ENCODE assay signal across 8 cellular contexts in the genomic region with DNA sequence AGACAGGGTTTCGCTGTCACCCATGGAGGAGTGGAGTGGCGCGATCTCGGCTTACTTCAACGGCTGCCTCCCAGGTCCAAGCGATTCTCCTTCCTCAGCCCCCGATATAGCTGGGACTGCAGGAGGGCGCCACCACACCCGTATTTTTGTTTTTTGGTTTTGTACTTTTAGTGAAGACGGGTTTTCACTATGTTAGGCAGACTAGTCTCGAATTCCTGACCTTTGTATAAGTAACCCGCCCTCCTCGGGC.
DNase-seq lines count a peak whose midpoint lies in the region; ATAC-seq, FAIRE-seq and TF ChIP-seq lines count a peak whose summit lies in the region.

No MANE protein-coding gene starts in this region.

- CTCF ChIA-PET in IMR-90 (lab: Yijun Ruan, JAX): interaction anchor here (0.6 kb wide), 1 partner anchor 23 kb away, joined by 3 read pairs; no protein-coding TSS in a partner anchor

- H3K4me3 ChIP-seq in IMR-90 (ENCODE audit: insufficient read depth, low read depth, low read length) (peak overlapping the region; percentile 66), astrocyte (ENCODE audit: insufficient read depth, low read depth, low read length) (peak overlapping the region; percentile 85), liver (ENCODE audit: low read depth in 1 of 3, low read length in 3 of 3) (peak overlapping the region; percentile 31 to 55 (median 54)), transverse colon (peak overlapping the region in 3 of 4 donors; percentile 42 to 54 (median 44))

- H2BK120ac ChIP-seq in IMR-90 (ENCODE audit: low read depth, low read length): peak overlapping the region; percentile 83; the same call in 1 of the 2 replicates

- H4K91ac ChIP-seq in IMR-90 (ENCODE audit: insufficient read depth, low read depth, low read length): peak overlapping the region; percentile 56

- TF ChIP-seq EP300 in transverse colon (IDR thresholded peaks at IDR 0.05; ENCODE audit: low read depth): no peak

- H2AFZ ChIP-seq in IMR-90 (replicated peaks; ENCODE audit: low read length, poor library complexity) (peak overlapping the region; percentile 91), astrocyte (ENCODE audit: low read depth, low read length) (peak overlapping the region; percentile 85)

- H4K20me1 ChIP-seq in IMR-90 (ENCODE audit: insufficient read depth, low read length) (peaks cover 4% of the 10 kb centered on the region; the same call in 1 of the 2 replicates), astrocyte (ENCODE audit: insufficient read depth, low read length) (no peaks in the 10 kb centered on the region)

- no peaks in the 10 kb centered on the region for H3K36me3 Mint-ChIP-seq in astrocyte (ENCODE audit: low read depth, unreplicated experiment)

- H2BK15ac ChIP-seq in IMR-90 (ENCODE audit: low read depth, low read length): no peak overlapping the region

- TF ChIP-seq CTCF in IMR-90 (conservative IDR thresholded peaks at IDR 0.05; ENCODE audit: low read depth, low read length) (0 out of 2 replicates have a peak, but pooled peaks have one; percentile 1), astrocyte (IDR thresholded peaks at IDR 0.05; ENCODE audit: insufficient read depth, low read depth, low read length) (no peak), liver (IDR thresholded peaks at IDR 0.05; ENCODE audit: low read depth, low read length, missing input control) (no peak), transverse colon (IDR thresholded peaks at IDR 0.05) (no peak)

- peak overlapping the region; percentile 67 for H2BK5ac ChIP-seq in IMR-90 (ENCODE audit: low read depth, low read length, poor library complexity, severe bottlenecking)

- peak overlapping the region; percentile 97 for H3K23ac ChIP-seq in IMR-90 (ENCODE audit: low read depth, low read length)

- peak overlapping the region; percentile 74; the same call in 1 of the 2 replicates for H3K56ac ChIP-seq in IMR-90 (ENCODE audit: extremely low read depth, insufficient read depth, low read length)

- H3K79me1 ChIP-seq in IMR-90 (ENCODE audit: low read depth in 1 of 2, low read length in 2 of 2): no peaks in the 10 kb centered on the region; a peak in 1 of 4 replicates

- H4K8ac ChIP-seq in IMR-90 (ENCODE audit: low read depth in 2 of 2, low read length in 2 of 2): peak overlapping the region; percentile 31 to 90; a peak in 3 of 4 replicates

- peak overlapping the region; percentile 93 for H3K4me3 Mint-ChIP-seq in astrocyte (ENCODE audit: unreplicated experiment)

- H2AK5ac ChIP-seq in IMR-90 (ENCODE audit: low read depth, low read length): no peak overlapping the region

- no peak overlapping the region; the same call in 1 of the 2 replicates for H2BK20ac ChIP-seq in IMR-90 (ENCODE audit: low read depth, low read length)

- H3K79me2 ChIP-seq in astrocyte (ENCODE audit: insufficient read depth, low read length): peaks cover 4% of the 10 kb centered on the region

- in situ Hi-C loops in IMR-90 (cut with MboI; ENCODE audit: low sequenced_read_pairs): no loop called here
- in situ Hi-C loops in transverse colon (cut with MboI; ENCODE audit: low pct_ligation_motif_present in 1 of 4, low pct_unique_long_range_greater_than_20kb in 1 of 4, low sequenced_read_pairs in 3 of 4): loop anchor here in 1 of 4 donors (25.0 kb wide), 1 partner anchor 888 kb away; a partner anchor contains a TSS

- H3K4me2 ChIP-seq in IMR-90 (ENCODE audit: low read depth, low read length) (peak overlapping the region; percentile 95), astrocyte (ENCODE audit: low read length) (peak overlapping the region; percentile 94)

- WGBS in IMR-90 (ENCODE audit: extremely low coverage in 2 of 2, insufficient read length in 1 of 2), 2 experiments: no CpG with 5 or more reads among the region's 13 CpGs
- WGBS in liver: 4% methylated on average over 13 of the region's 13 CpGs
- 0% methylated on average over 1 to 13 of the region's 13 CpGs for WGBS in transverse colon (ENCODE audit: low coverage in 1 of 2), 2 donors

- peak overlapping the region; percentile 89 for H3K14ac ChIP-seq in IMR-90 (replicated peaks; ENCODE audit: low read depth, low read length)

- no peak for FAIRE-seq in astrocyte (lab: Jason Lieb, UNC)

- H3K9me3 Mint-ChIP-seq in astrocyte (ENCODE audit: unreplicated experiment): no peaks in the 10 kb centered on the region

- intact Hi-C loops in IMR-90 (cut with micrococcal nuclease) (no loop called here), transverse colon (cut with DNase I; ENCODE audit: low total_unique reads) (no loop called here)

- H3K9me3 ChIP-seq in IMR-90 (ENCODE audit: control insufficient read depth, insufficient read depth, low read length): no peaks in the 10 kb centered on the region
- H3K9me3 ChIP-seq in astrocyte (ENCODE audit: insufficient read depth, low read depth, low read length): no peaks in the 10 kb centered on the region
- peaks cover 0 to 9% (median 2%) of the 10 kb centered on the region in 4 donors for H3K9me3 ChIP-seq in liver (ENCODE audit: control insufficient read depth in 4 of 4, low read length in 3 of 4)
- no peaks in the 10 kb centered on the region for H3K9me3 ChIP-seq in transverse colon

- peak overlapping the region; percentile 63 for H4K5ac ChIP-seq in IMR-90 (ENCODE audit: low read depth, low read length)

- POLR2A ChIA-PET in IMR-90 (lab: Charles Lee; ENCODE audit: unreplicated experiment): interaction anchor here (0.8 to 2.0 kb wide), 5 partner anchors 15 to 73 kb away, joined by 3 to 6 read pairs (median 5); a partner anchor contains a TSS

- peaks cover 7% of the 10 kb centered on the region for H3K4me1 Mint-ChIP-seq in astrocyte (ENCODE audit: low read depth, unreplicated experiment)

- H3K4me1 ChIP-seq in IMR-90 (ENCODE audit: control insufficient read depth, insufficient read depth, low read length) (no peaks in the 10 kb centered on the region), astrocyte (ENCODE audit: insufficient read depth, low read length) (peaks cover 3% of the 10 kb centered on the region), liver (ENCODE audit: control insufficient read depth in 4 of 4, insufficient read depth in 4 of 4, low read length in 3 of 4) (peaks cover 0 to 3% (median 1%) of the 10 kb centered on the region in 4 donors), transverse colon (peaks cover 3 to 16% (median 8%) of the 10 kb centered on the region in 4 donors)

- H3K9ac ChIP-seq in IMR-90 (ENCODE audit: low read depth, low read length): peak overlapping the region; percentile 74
- peak overlapping the region; percentile 88 for H3K9ac ChIP-seq in astrocyte (ENCODE audit: low read length)
- peak overlapping the region; percentile 43 to 53 for H3K9ac ChIP-seq in liver (ENCODE audit: low read depth in 1 of 2, low read length in 2 of 2)

- H3K36me3 ChIP-seq in IMR-90 (ENCODE audit: control insufficient read depth, insufficient read depth, low read length): no peaks in the 10 kb centered on the region
- H3K36me3 ChIP-seq in astrocyte (ENCODE audit: insufficient read depth, low read length): no peaks in the 10 kb centered on the region
- H3K36me3 ChIP-seq in liver (ENCODE audit: control insufficient read depth in 4 of 4, insufficient read depth in 3 of 4, low read depth in 1 of 4, low read length in 3 of 4): no peaks in the 10 kb centered on the region
- H3K36me3 ChIP-seq in transverse colon: no peaks in the 10 kb centered on the region

- H3K4ac ChIP-seq in IMR-90 (ENCODE audit: low read depth, low read length): peak overlapping the region; percentile 73

- no peak for TF ChIP-seq RAD21 in IMR-90 (IDR thresholded peaks at IDR 0.05; ENCODE audit: low read length)
- TF ChIP-seq RAD21 in liver (IDR thresholded peaks at IDR 0.05): no peak

- DNase-seq in DMS53 (lab: John Stamatoyannopoulos, UW) (peak; percentile 85), IMR-90 (no peak), astrocyte (ENCODE audit: low read depth) (no peak), transverse colon (no peak), NCI-H1105 treated with DMSO at 0.1 percent for 48 hours (lab: John Stamatoyannopoulos, UW) (no peak), SW480 (ENCODE audit: low spot score) (no peak)

- peaks cover 3% of the 10 kb centered on the region; the same call in 1 of the 2 replicates for H3K9me1 ChIP-seq in IMR-90 (ENCODE audit: insufficient read depth, low read length)

- TF ChIP-seq POLR2A in IMR-90 (IDR thresholded peaks at IDR 0.05; ENCODE audit: low read depth, low read length) (peak; percentile 45), transverse colon (IDR thresholded peaks at IDR 0.05) (no peak)

- dilution Hi-C loops in IMR-90 (cut with HindIII; ENCODE audit: low sequenced_read_pairs, unreplicated experiment): no loop called here

- H2AK9ac ChIP-seq in IMR-90 (replicated peaks; ENCODE audit: low read depth, low read length, poor library complexity): peak overlapping the region; percentile 57

- peaks cover 3% of the 10 kb centered on the region for H3K27me3 Mint-ChIP-seq in astrocyte (ENCODE audit: low read depth, unreplicated experiment)

- peak overlapping the region; percentile 92 for H3K27ac Mint-ChIP-seq in astrocyte (ENCODE audit: unreplicated experiment)

- ATAC-seq in GM19452 (IDR thresholded peaks at IDR 0.05; ENCODE audit: unreplicated experiment) (peak; percentile 24), IMR-90 (ENCODE audit: low read depth) (peak; percentile 31)

- BruUV-seq in IMR-90 (replicated peaks; lab: Mats Ljungman, UMichigan): no TSS peak

- H3K18ac ChIP-seq in IMR-90 (ENCODE audit: low read depth, low read length): peak overlapping the region; percentile 69

- H3K27ac ChIP-seq in IMR-90 (ENCODE audit: insufficient read depth, low read length) (peak overlapping the region; percentile 50), astrocyte (ENCODE audit: low read depth, low read length) (peak overlapping the region; percentile 84), liver (ENCODE audit: low read depth in 1 of 2, low read length in 2 of 2) (peak overlapping the region; percentile 23 to 53), transverse colon (peak overlapping the region; percentile 85 to 93 (median 89))

- no peaks in the 10 kb centered on the region for H3K27me3 ChIP-seq in IMR-90 (ENCODE audit: control insufficient read depth, insufficient read depth, low read length)
- no peaks in the 10 kb centered on the region for H3K27me3 ChIP-seq in astrocyte (ENCODE audit: insufficient read depth, low read length)
- peaks cover 0 to 16% (median 6%) of the 10 kb centered on the region in 4 donors for H3K27me3 ChIP-seq in liver (ENCODE audit: control insufficient read depth in 4 of 4, insufficient read depth in 4 of 4, low read length in 3 of 4)
- H3K27me3 ChIP-seq in transverse colon: peaks cover 37% of the 10 kb centered on the region

TF ChIP-seq in IMR-90, 13 proteins besides CTCF, POLR2A, EP300 and RAD21 (continues in another document):
- TF ChIP-seq SMC3 (IDR thresholded peaks at IDR 0.05; ENCODE audit: low read depth, low read length): no peak
- TF ChIP-seq MAZ (IDR thresholded peaks at IDR 0.05; ENCODE audit: borderline replicate concordance, low read depth, low read length): 0 out of 2 replicates have a peak, but pooled peaks have one; percentile 3

TF ChIP-seq in liver, 16 proteins besides CTCF, POLR2A, EP300 and RAD21 (continues in another document):
- TF ChIP-seq, protein P1, sequence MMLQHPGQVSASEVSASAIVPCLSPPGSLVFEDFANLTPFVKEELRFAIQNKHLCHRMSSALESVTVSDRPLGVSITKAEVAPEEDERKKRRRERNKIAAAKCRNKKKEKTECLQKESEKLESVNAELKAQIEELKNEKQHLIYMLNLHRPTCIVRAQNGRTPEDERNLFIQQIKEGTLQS (IDR thresholded peaks at IDR 0.05): no peak
- TF ChIP-seq JUND (IDR thresholded peaks at IDR 0.05) (no peak), SP1 (IDR thresholded peaks at IDR 0.05) (no peak), HNF4A (conservative IDR thresholded peaks at IDR 0.05) (no peak)

Comparison
In these comparisons a context has a peak if more than half of its experiments do, and no peak if none do; other contexts are left out.
1. H3K27ac ChIP-seq: peak in every context shown above with its lines; median percentile 89 in transverse colon; 84 in astrocyte; 50 in IMR-90; 38 in liver.